2 cellular contexts compared by ENCODE assay signal in the genomic region with DNA sequence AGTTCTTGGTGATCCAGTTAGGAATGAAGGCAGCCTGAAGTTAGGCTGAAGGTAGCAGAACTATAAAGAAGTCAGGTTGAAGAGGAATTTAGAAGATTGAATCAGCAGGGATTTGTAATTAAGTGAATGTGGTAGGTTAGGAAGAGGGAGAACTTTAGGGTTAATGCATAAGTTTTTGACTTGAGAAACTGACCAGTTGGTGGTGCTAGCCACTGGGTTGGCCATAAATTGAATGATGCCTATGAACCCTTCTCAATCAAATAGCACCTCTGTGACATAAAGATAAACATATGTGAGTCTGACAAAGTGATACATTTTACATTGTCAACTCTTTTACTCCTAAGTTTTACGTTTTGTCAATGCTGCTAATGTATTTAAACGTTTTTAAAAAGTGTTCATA.
TF ChIP-seq lines count a peak whose summit lies in the region.

No MANE protein-coding gene starts in this region.

TF ChIP-seq in HCT116, 20 proteins besides CTCF, POLR2A, EP300 and RAD21:
- no peak for TF ChIP-seq POLR2AphosphoS5 (IDR thresholded peaks at IDR 0.05; ENCODE audit: low read depth, low read length)
- no peak for TF ChIP-seq CBX3 (IDR thresholded peaks at IDR 0.05; ENCODE audit: low read depth)
- TF ChIP-seq ZFX (IDR thresholded peaks at IDR 0.05) = no peak
- no peak for TF ChIP-seq JUND (IDR thresholded peaks at IDR 0.05)
- no peak for TF ChIP-seq FOSL1 (IDR thresholded peaks at IDR 0.05; ENCODE audit: low read depth)
- no peak for TF ChIP-seq ZNF274 (IDR thresholded peaks at IDR 0.05; ENCODE audit: low read depth, low read length)
- no peak for TF ChIP-seq SIN3A (IDR thresholded peaks at IDR 0.05; ENCODE audit: low read depth)
- TF ChIP-seq SP1 (IDR thresholded peaks at IDR 0.05; ENCODE audit: low read depth) = no peak
- TF ChIP-seq TCF7L2 (IDR thresholded peaks at IDR 0.05; ENCODE audit: borderline replicate concordance, extremely low read depth, insufficient read depth, insufficient read length) = no peak
- no peak for TF ChIP-seq SRF (IDR thresholded peaks at IDR 0.05; ENCODE audit: low read depth)
- TF ChIP-seq, protein P1, sequence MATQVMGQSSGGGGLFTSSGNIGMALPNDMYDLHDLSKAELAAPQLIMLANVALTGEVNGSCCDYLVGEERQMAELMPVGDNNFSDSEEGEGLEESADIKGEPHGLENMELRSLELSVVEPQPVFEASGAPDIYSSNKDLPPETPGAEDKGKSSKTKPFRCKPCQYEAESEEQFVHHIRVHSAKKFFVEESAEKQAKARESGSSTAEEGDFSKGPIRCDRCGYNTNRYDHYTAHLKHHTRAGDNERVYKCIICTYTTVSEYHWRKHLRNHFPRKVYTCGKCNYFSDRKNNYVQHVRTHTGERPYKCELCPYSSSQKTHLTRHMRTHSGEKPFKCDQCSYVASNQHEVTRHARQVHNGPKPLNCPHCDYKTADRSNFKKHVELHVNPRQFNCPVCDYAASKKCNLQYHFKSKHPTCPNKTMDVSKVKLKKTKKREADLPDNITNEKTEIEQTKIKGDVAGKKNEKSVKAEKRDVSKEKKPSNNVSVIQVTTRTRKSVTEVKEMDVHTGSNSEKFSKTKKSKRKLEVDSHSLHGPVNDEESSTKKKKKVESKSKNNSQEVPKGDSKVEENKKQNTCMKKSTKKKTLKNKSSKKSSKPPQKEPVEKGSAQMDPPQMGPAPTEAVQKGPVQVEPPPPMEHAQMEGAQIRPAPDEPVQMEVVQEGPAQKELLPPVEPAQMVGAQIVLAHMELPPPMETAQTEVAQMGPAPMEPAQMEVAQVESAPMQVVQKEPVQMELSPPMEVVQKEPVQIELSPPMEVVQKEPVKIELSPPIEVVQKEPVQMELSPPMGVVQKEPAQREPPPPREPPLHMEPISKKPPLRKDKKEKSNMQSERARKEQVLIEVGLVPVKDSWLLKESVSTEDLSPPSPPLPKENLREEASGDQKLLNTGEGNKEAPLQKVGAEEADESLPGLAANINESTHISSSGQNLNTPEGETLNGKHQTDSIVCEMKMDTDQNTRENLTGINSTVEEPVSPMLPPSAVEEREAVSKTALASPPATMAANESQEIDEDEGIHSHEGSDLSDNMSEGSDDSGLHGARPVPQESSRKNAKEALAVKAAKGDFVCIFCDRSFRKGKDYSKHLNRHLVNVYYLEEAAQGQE (IDR thresholded peaks at IDR 0.05; ENCODE audit: low read depth) = no peak
- no peak for TF ChIP-seq EZH2phosphoT487 (IDR thresholded peaks at IDR 0.05; ENCODE audit: borderline replicate concordance)
- no peak for TF ChIP-seq CEBPB (IDR thresholded peaks at IDR 0.05; ENCODE audit: low read depth)
- no peak for TF ChIP-seq ELF1 (IDR thresholded peaks at IDR 0.05; ENCODE audit: borderline replicate concordance, low read depth)
- TF ChIP-seq, protein P2, sequence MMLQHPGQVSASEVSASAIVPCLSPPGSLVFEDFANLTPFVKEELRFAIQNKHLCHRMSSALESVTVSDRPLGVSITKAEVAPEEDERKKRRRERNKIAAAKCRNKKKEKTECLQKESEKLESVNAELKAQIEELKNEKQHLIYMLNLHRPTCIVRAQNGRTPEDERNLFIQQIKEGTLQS (IDR thresholded peaks at IDR 0.05) = no peak
- no peak for TF ChIP-seq EZH2 (IDR thresholded peaks at IDR 0.05)

TF ChIP-seq in GM12878, 131 proteins besides CTCF, POLR2A, EP300 and RAD21:
- no peak for TF ChIP-seq YBX1 (IDR thresholded peaks at IDR 0.05)
- TF ChIP-seq CREB1 (IDR thresholded peaks at IDR 0.05; ENCODE audit: low read depth) = no peak
- no peak for TF ChIP-seq DPF2 (IDR thresholded peaks at IDR 0.05)
- TF ChIP-seq, protein P3, sequence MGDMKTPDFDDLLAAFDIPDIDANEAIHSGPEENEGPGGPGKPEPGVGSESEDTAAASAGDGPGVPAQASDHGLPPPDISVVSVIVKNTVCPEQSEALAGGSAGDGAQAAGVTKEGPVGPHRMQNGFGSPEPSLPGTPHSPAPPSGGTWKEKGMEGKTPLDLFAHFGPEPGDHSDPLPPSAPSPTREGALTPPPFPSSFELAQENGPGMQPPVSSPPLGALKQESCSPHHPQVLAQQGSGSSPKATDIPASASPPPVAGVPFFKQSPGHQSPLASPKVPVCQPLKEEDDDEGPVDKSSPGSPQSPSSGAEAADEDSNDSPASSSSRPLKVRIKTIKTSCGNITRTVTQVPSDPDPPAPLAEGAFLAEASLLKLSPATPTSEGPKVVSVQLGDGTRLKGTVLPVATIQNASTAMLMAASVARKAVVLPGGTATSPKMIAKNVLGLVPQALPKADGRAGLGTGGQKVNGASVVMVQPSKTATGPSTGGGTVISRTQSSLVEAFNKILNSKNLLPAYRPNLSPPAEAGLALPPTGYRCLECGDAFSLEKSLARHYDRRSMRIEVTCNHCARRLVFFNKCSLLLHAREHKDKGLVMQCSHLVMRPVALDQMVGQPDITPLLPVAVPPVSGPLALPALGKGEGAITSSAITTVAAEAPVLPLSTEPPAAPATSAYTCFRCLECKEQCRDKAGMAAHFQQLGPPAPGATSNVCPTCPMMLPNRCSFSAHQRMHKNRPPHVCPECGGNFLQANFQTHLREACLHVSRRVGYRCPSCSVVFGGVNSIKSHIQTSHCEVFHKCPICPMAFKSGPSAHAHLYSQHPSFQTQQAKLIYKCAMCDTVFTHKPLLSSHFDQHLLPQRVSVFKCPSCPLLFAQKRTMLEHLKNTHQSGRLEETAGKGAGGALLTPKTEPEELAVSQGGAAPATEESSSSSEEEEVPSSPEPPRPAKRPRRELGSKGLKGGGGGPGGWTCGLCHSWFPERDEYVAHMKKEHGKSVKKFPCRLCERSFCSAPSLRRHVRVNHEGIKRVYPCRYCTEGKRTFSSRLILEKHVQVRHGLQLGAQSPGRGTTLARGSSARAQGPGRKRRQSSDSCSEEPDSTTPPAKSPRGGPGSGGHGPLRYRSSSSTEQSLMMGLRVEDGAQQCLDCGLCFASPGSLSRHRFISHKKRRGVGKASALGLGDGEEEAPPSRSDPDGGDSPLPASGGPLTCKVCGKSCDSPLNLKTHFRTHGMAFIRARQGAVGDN (IDR thresholded peaks at IDR 0.05) = no peak
- TF ChIP-seq, protein P4, sequence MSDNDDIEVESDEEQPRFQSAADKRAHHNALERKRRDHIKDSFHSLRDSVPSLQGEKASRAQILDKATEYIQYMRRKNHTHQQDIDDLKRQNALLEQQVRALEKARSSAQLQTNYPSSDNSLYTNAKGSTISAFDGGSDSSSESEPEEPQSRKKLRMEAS (IDR thresholded peaks at IDR 0.05; ENCODE audit: low read depth, low read length) = no peak
- TF ChIP-seq EZH2 (IDR thresholded peaks at IDR 0.05; ENCODE audit: borderline replicate concordance, control insufficient read depth, low read depth, low read length) = no peak
- no peak for TF ChIP-seq GABPA (IDR thresholded peaks at IDR 0.05; ENCODE audit: low read depth)
- no peak for TF ChIP-seq IKZF1 (conservative IDR thresholded peaks at IDR 0.05)
- no peak for TF ChIP-seq YY1 (IDR thresholded peaks at IDR 0.05; ENCODE audit: low read depth, low read length)
TF ChIP-seq in GM12878: peak in this region for 0.
